ENCODE assay signal across 1 cellular context in the genomic region with DNA sequence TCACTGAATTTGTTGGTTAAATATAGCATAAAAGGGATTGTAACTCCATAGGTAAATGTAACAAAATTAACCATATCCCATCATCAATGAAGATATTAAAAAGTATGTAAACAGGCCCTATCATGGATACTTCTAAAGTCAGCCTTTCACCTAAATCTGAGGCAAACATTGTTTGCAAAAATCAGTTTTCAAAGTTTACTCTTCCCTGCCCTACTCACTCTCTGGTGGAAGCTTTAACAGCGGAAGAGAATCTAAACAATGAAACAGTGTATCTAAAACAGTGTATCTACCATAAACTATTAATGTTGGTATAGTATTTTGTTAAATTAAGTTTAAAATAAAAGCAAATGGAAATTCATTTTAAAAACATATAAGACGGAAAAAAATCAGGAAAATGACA.
A peak's percentile ranks its signal among the peaks of the same experiment; 100 is the strongest.
TF ChIP-seq lines count a peak whose summit lies in the region.

No MANE protein-coding gene starts in this region.

TF ChIP-seq in GM12878, 131 proteins besides CTCF, POLR2A, EP300 and RAD21:
- TF ChIP-seq, protein P1, sequence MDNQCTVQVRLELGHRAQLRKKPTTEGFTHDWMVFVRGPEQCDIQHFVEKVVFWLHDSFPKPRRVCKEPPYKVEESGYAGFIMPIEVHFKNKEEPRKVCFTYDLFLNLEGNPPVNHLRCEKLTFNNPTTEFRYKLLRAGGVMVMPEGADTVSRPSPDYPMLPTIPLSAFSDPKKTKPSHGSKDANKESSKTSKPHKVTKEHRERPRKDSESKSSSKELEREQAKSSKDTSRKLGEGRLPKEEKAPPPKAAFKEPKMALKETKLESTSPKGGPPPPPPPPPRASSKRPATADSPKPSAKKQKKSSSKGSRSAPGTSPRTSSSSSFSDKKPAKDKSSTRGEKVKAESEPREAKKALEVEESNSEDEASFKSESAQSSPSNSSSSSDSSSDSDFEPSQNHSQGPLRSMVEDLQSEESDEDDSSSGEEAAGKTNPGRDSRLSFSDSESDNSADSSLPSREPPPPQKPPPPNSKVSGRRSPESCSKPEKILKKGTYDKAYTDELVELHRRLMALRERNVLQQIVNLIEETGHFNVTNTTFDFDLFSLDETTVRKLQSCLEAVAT (IDR thresholded peaks at IDR 0.05), result 0 out of 2 replicates have a peak, but pooled peaks have one; percentile 4
- TF ChIP-seq, protein P2, sequence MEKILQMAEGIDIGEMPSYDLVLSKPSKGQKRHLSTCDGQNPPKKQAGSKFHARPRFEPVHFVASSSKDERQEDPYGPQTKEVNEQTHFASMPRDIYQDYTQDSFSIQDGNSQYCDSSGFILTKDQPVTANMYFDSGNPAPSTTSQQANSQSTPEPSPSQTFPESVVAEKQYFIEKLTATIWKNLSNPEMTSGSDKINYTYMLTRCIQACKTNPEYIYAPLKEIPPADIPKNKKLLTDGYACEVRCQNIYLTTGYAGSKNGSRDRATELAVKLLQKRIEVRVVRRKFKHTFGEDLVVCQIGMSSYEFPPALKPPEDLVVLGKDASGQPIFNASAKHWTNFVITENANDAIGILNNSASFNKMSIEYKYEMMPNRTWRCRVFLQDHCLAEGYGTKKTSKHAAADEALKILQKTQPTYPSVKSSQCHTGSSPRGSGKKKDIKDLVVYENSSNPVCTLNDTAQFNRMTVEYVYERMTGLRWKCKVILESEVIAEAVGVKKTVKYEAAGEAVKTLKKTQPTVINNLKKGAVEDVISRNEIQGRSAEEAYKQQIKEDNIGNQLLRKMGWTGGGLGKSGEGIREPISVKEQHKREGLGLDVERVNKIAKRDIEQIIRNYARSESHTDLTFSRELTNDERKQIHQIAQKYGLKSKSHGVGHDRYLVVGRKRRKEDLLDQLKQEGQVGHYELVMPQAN (conservative IDR thresholded peaks at IDR 0.05), result no peak
- TF ChIP-seq NR2C2 (IDR thresholded peaks at IDR 0.05; ENCODE audit: borderline replicate concordance, control insufficient read depth, insufficient read length, low read depth) (no peak), FOS (IDR thresholded peaks at IDR 0.05; ENCODE audit: borderline replicate concordance, extremely low read depth, insufficient read length) (no peak), EZH2 (IDR thresholded peaks at IDR 0.05; ENCODE audit: borderline replicate concordance, control insufficient read depth, low read depth, low read length) (no peak)
